ENCODE assay signal across 17 cellular contexts in the genomic region with DNA sequence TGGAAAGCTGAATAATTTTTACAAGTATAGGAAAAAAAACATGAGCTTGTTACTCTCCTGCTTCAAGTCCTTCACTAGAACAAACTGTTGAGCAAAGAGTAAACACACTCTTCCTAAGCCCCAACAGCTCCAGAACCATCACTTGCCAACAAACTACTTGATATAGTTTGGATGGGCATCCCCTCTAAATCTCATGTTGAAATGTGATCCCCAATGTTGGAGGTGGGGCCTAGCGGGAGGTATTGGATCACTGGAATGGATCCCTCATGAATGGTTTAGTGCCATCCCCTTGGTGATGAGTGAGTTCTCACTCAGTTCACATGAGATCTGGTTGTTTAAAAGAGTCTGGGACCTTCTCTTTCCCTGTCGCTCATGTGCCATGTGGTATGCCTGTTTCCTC.
DNase-seq lines count a peak whose midpoint lies in the region; ATAC-seq and TF ChIP-seq lines count a peak whose summit lies in the region.
"Had no signal": no experiment of that assay in that cellular context is flagged by ENCODE, and none has a peak within 500 bp of the region (broad histone marks: within the 10 kb centered on the region; RNA-seq: fewer than 3 reads in every experiment).

No MANE protein-coding gene starts in this region.

- no peak for TF ChIP-seq CTCF in activated CD8-positive, alpha-beta T cell treated with anti-CD3 and anti-CD28 coated beads for 36 hours (IDR thresholded peaks at IDR 0.05)
- no peak for TF ChIP-seq CTCF in left lung (IDR thresholded peaks at IDR 0.05)

- ATAC-seq in activated CD8-positive, alpha-beta T cell treated with anti-CD3 and anti-CD28 coated beads, Interleukin-2, amount 10 ng/mL, durations not matched to agents 7 days and 5 days = no peak
- ATAC-seq in activated CD8-positive, alpha-beta T cell treated with anti-CD3 and anti-CD28 coated beads for 36 hours = no peak
- ATAC-seq in left lung = peak; percentile 66
- no peak for ATAC-seq in GM18909 (IDR thresholded peaks at IDR 0.05; ENCODE audit: poor library complexity, unreplicated experiment)

- H3K4me3 ChIP-seq in left lung (no peak overlapping the region), subcutaneous abdominal adipose tissue (ENCODE audit: low read depth in 1 of 5, low read length in 5 of 5) (no peak overlapping the region)
- H3K4me3 ChIP-seq: BLaER1 had no signal

- peaks cover 30% of the 10 kb centered on the region for H3K36me3 Mint-ChIP-seq in activated CD8-positive, alpha-beta T cell treated with anti-CD3 and anti-CD28 coated beads, Interleukin-2, amount 10 ng/mL, durations not matched to agents 7 days and 5 days (ENCODE audit: low read depth)
- H3K36me3 Mint-ChIP-seq in activated CD8-positive, alpha-beta T cell treated with anti-CD3 and anti-CD28 coated beads for 36 hours (ENCODE audit: low read depth) = peaks cover 16% of the 10 kb centered on the region

- H3K27ac ChIP-seq in left lung (no peak overlapping the region), subcutaneous abdominal adipose tissue (ENCODE audit: low read depth, low read length) (peak overlapping the region; percentile 21)
- H3K27ac ChIP-seq: BLaER1 had no signal

- DNase-seq in activated CD8-positive, alpha-beta T cell treated with anti-CD3 and anti-CD28 coated beads, Interleukin-2, amount 10 ng/mL, durations not matched to agents 7 days and 5 days = no peak
- no peak for DNase-seq in activated CD8-positive, alpha-beta T cell treated with anti-CD3 and anti-CD28 coated beads for 36 hours
- DNase-seq in left lung (no peak), DMS 273 (lab: John Stamatoyannopoulos, UW; ENCODE audit: unreplicated experiment) (no peak)
- DNase-seq in stimulated activated CD4-positive, alpha-beta T cell treated with anti-CD3 and anti-CD28 coated beads, Interleukin-15, amount 100 ng/mL, for 24 hours = no peak
- DNase-seq: 8988T; AML-193; Caco-2; CD8-positive, alpha-beta memory T cell; DMS53; GF-D8; GOT3; HCEC 1CT; KBM-7 had no signal

- no peaks in the 10 kb centered on the region for H3K9me3 ChIP-seq in left lung
- H3K9me3 ChIP-seq in subcutaneous abdominal adipose tissue (ENCODE audit: control insufficient read depth in 5 of 5, low read length in 5 of 5) = no peaks in the 10 kb centered on the region
- H3K9me3 ChIP-seq: BLaER1, Caco-2 had no signal

- intact Hi-C loops in activated CD8-positive, alpha-beta T cell treated with anti-CD3 and anti-CD28 coated beads for 36 hours (cut with micrococcal nuclease) = no loop called here
- intact Hi-C loops in left lung (cut with DNase I) = no loop called here

- H3K36me3 ChIP-seq in left lung (no peaks in the 10 kb centered on the region), subcutaneous abdominal adipose tissue (ENCODE audit: control insufficient read depth in 5 of 5, insufficient read depth in 5 of 5, low read length in 5 of 5) (peaks cover 0 to 16% (median 3%) of the 10 kb centered on the region in 5 donors)
- H3K36me3 ChIP-seq: BLaER1 had no signal

- no peaks in the 10 kb centered on the region for H3K27me3 Mint-ChIP-seq in activated CD8-positive, alpha-beta T cell treated with anti-CD3 and anti-CD28 coated beads, Interleukin-2, amount 10 ng/mL, durations not matched to agents 7 days and 5 days (ENCODE audit: low read depth)
- H3K27me3 Mint-ChIP-seq in activated CD8-positive, alpha-beta T cell treated with anti-CD3 and anti-CD28 coated beads for 36 hours = no peaks in the 10 kb centered on the region
- H3K27me3 Mint-ChIP-seq: CD8-positive, alpha-beta memory T cell had no signal

- no peak overlapping the region for H3K4me3 Mint-ChIP-seq in activated CD8-positive, alpha-beta T cell treated with anti-CD3 and anti-CD28 coated beads, Interleukin-2, amount 10 ng/mL, durations not matched to agents 7 days and 5 days
- H3K4me3 Mint-ChIP-seq in activated CD8-positive, alpha-beta T cell treated with anti-CD3 and anti-CD28 coated beads for 36 hours = no peak overlapping the region
- H3K4me3 Mint-ChIP-seq: CD8-positive, alpha-beta memory T cell had no signal

- H3K9me3 Mint-ChIP-seq in activated CD8-positive, alpha-beta T cell treated with anti-CD3 and anti-CD28 coated beads, Interleukin-2, amount 10 ng/mL, durations not matched to agents 7 days and 5 days (ENCODE audit: insufficient read depth) = no peaks in the 10 kb centered on the region
- H3K9me3 Mint-ChIP-seq in activated CD8-positive, alpha-beta T cell treated with anti-CD3 and anti-CD28 coated beads for 36 hours = no peaks in the 10 kb centered on the region
- H3K9me3 Mint-ChIP-seq: CD8-positive, alpha-beta memory T cell had no signal

- H3K27me3 ChIP-seq in left lung (no peaks in the 10 kb centered on the region), subcutaneous abdominal adipose tissue (ENCODE audit: control insufficient read depth in 5 of 5, insufficient read depth in 4 of 5, low read length in 5 of 5) (no peaks in the 10 kb centered on the region)
- H3K27me3 ChIP-seq: BLaER1 had no signal

- CTCF ChIA-PET in activated CD8-positive, alpha-beta T cell treated with anti-CD3 and anti-CD28 coated beads, Interleukin-2, amount 10 ng/mL, durations not matched to agents 7 days and 5 days (lab: Charles Lee) = interaction anchor here (1.0 kb wide), 1 partner anchor 19 kb away, joined by 3 read pairs; no protein-coding TSS in a partner anchor
- CTCF ChIA-PET in activated CD8-positive, alpha-beta T cell treated with anti-CD3 and anti-CD28 coated beads for 36 hours (lab: Charles Lee) = no interaction called here

- H3K27ac Mint-ChIP-seq in activated CD8-positive, alpha-beta T cell treated with anti-CD3 and anti-CD28 coated beads, Interleukin-2, amount 10 ng/mL, durations not matched to agents 7 days and 5 days = peak overlapping the region; percentile 28
- H3K27ac Mint-ChIP-seq in activated CD8-positive, alpha-beta T cell treated with anti-CD3 and anti-CD28 coated beads for 36 hours = no peak overlapping the region
- H3K27ac Mint-ChIP-seq: CD8-positive, alpha-beta memory T cell had no signal

- POLR2A ChIA-PET in activated CD8-positive, alpha-beta T cell treated with anti-CD3 and anti-CD28 coated beads, Interleukin-2, amount 10 ng/mL, durations not matched to agents 7 days and 5 days (lab: Charles Lee) = no interaction called here
- POLR2A ChIA-PET in activated CD8-positive, alpha-beta T cell treated with anti-CD3 and anti-CD28 coated beads for 36 hours (lab: Charles Lee) = no interaction called here

- H3K4me1 ChIP-seq in left lung (no peaks in the 10 kb centered on the region), subcutaneous abdominal adipose tissue (ENCODE audit: control insufficient read depth in 5 of 5, insufficient read depth in 5 of 5, low read length in 5 of 5) (peaks cover 0 to 10% (median 4%) of the 10 kb centered on the region in 5 donors)
- H3K4me1 ChIP-seq: BLaER1, Caco-2 had no signal

- peaks cover 5% of the 10 kb centered on the region for H3K4me1 Mint-ChIP-seq in activated CD8-positive, alpha-beta T cell treated with anti-CD3 and anti-CD28 coated beads, Interleukin-2, amount 10 ng/mL, durations not matched to agents 7 days and 5 days (ENCODE audit: low read depth)
- peaks cover 9% of the 10 kb centered on the region for H3K4me1 Mint-ChIP-seq in activated CD8-positive, alpha-beta T cell treated with anti-CD3 and anti-CD28 coated beads for 36 hours (ENCODE audit: low read depth)
- H3K4me1 Mint-ChIP-seq: CD8-positive, alpha-beta memory T cell had no signal

- no peak overlapping the region for H3K9ac ChIP-seq in subcutaneous abdominal adipose tissue (ENCODE audit: low read length in 5 of 5)
- H3K9ac ChIP-seq: BLaER1 had no signal
